ENCODE assay signal across 11 cellular contexts in the genomic region with DNA sequence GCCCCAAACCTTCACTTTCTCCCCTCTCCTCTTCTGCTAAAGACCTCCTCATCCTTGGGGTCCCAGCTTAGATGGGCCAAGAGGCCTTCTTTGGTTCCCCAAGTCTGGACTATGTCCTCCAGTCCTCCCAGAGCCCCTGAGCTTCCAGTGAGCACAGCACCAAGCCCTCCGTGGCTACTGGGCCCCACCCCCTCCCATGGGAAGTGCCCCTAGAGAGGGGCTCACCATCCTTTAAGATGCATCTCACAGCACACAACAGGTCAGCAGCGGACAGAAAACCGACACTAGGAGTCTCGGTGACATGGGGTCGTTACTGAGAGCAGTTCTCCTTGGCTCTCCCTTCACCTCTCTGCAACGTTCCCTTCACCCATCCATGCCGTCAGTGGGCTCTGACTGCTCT. TPM values are rescaled to one million over a fixed set of nuclear protein-coding genes. Genes with fewer than 3 reads are reported as not detected.
DNase-seq lines count a peak whose midpoint lies in the region; ATAC-seq and TF ChIP-seq lines count a peak whose summit lies in the region.
"Had no signal": no experiment of that assay in that cellular context is flagged by ENCODE, and none has a peak within 500 bp of the region (broad histone marks: within the 10 kb centered on the region; RNA-seq: fewer than 3 reads in every experiment).

No MANE protein-coding gene starts in this region.

- H3K9ac ChIP-seq in mesenchymal stem cell (ENCODE audit: low read length), result peak overlapping the region; percentile 93

- no peak for TF ChIP-seq EP300 in suprapubic skin (IDR thresholded peaks at IDR 0.05)

- H3K4ac ChIP-seq in mesenchymal stem cell (ENCODE audit: low read depth in 1 of 2, low read length in 2 of 2), result peak overlapping the region in 1 of 2 experiments; percentile 20

- H3K27me3 ChIP-seq in RWPE2 (ENCODE audit: insufficient read depth, poor library complexity, severe bottlenecking), result peaks cover 23% of the 10 kb centered on the region
- H3K27me3 ChIP-seq in mesenchymal stem cell (ENCODE audit: control insufficient read depth in 1 of 2, insufficient read depth in 1 of 2, low read length in 2 of 2), result no peaks in the 10 kb centered on the region
- peaks cover 15% of the 10 kb centered on the region for H3K27me3 ChIP-seq in suprapubic skin

- H3K4me1 ChIP-seq in RWPE2 (ENCODE audit: insufficient read depth, poor library complexity, severe bottlenecking), result no peaks in the 10 kb centered on the region
- H3K4me1 ChIP-seq in mesenchymal stem cell (ENCODE audit: control insufficient read depth, insufficient read depth, low read depth, low read length), result peaks cover 45% of the 10 kb centered on the region
- H3K4me1 ChIP-seq in suprapubic skin, result peaks cover 40% of the 10 kb centered on the region

- H2AK5ac ChIP-seq in mesenchymal stem cell (ENCODE audit: low read length, severe bottlenecking), result no peak overlapping the region

- H2BK120ac ChIP-seq in mesenchymal stem cell (ENCODE audit: low read depth, low read length), result no peak overlapping the region

- peak overlapping the region in 1 of 2 experiments; percentile 60 for H3K18ac ChIP-seq in mesenchymal stem cell (ENCODE audit: low read depth in 1 of 2, low read length in 2 of 2)

- no peak overlapping the region for H4K91ac ChIP-seq in mesenchymal stem cell (ENCODE audit: low read length)

- peak overlapping the region in 1 of 2 experiments; percentile 45 for H2BK12ac ChIP-seq in mesenchymal stem cell (ENCODE audit: low read length in 2 of 2)

- H3K4me3 ChIP-seq in RWPE2 (ENCODE audit: severe bottlenecking) (no peak overlapping the region), mesenchymal stem cell (ENCODE audit: insufficient read depth in 1 of 2, low read depth in 1 of 2, low read length in 2 of 2) (peak overlapping the region in 1 of 2 experiments; percentile 94), suprapubic skin (peak overlapping the region; percentile 63)

- TF ChIP-seq CTCF in RWPE2 (IDR thresholded peaks at IDR 0.05; ENCODE audit: poor library complexity, severe bottlenecking), result no peak
- no peak for TF ChIP-seq CTCF in suprapubic skin (IDR thresholded peaks at IDR 0.05)

- H3K14ac ChIP-seq in mesenchymal stem cell (ENCODE audit: low read length in 2 of 2), result no peak overlapping the region

- no peak overlapping the region for H3K4me2 ChIP-seq in mesenchymal stem cell (ENCODE audit: low read length, poor library complexity, severe bottlenecking)

- H2BK15ac ChIP-seq in mesenchymal stem cell (ENCODE audit: low read depth, poor library complexity, severe bottlenecking), result no peak overlapping the region

- DNase-seq in RWPE2 (ENCODE audit: low spot score) (peak; percentile 19), caudate nucleus (lab: John Stamatoyannopoulos, UW) (no peak), mesenchymal stem cell (no peak), suprapubic skin (ENCODE audit: low spot score in 2 of 2) (peak; percentile 44 to 48), UCSD-AML1 (lab: John Stamatoyannopoulos, UW; ENCODE audit: unreplicated experiment) (no peak)
- no peak for DNase-seq in NK-92 treated with Interleukin-12 subunit alpha and Interleukin-12 subunit beta, amount 100 ng/mL, for 24 hours (lab: John Stamatoyannopoulos, UW)
- DNase-seq: effector memory CD8-positive, alpha-beta T cell; NCI-H1105; T1000 had no signal

- H3K36me3 ChIP-seq in RWPE2 (ENCODE audit: low read depth) (no peaks in the 10 kb centered on the region), mesenchymal stem cell (ENCODE audit: control insufficient read depth in 1 of 2, insufficient read depth in 2 of 2, low read depth in 1 of 2, low read length in 2 of 2) (peaks cover 24 to 51% of the 10 kb centered on the region in 2 experiments), suprapubic skin (peaks cover 12% of the 10 kb centered on the region)

- H2BK5ac ChIP-seq in mesenchymal stem cell (ENCODE audit: low read depth, low read length, poor library complexity, severe bottlenecking), result no peak overlapping the region

- H4K8ac ChIP-seq in mesenchymal stem cell (ENCODE audit: low read length), result no peak overlapping the region

- no peak overlapping the region for H2AFZ ChIP-seq in mesenchymal stem cell (ENCODE audit: low read depth, low read length)

- no peak for ATAC-seq in RWPE2 (ENCODE audit: low read depth)
- ATAC-seq in GM21367 (IDR thresholded peaks at IDR 0.05; ENCODE audit: unreplicated experiment), result no peak
- ATAC-seq: effector memory CD8-positive, alpha-beta T cell had no signal

- peaks cover 2% of the 10 kb centered on the region for H3K79me1 ChIP-seq in mesenchymal stem cell (replicated peaks; ENCODE audit: low read length, poor library complexity, severe bottlenecking)

- TF ChIP-seq POLR2A in suprapubic skin (IDR thresholded peaks at IDR 0.05), result no peak

- H3K9me3 ChIP-seq in RWPE2 (ENCODE audit: severe bottlenecking) (no peaks in the 10 kb centered on the region), mesenchymal stem cell (ENCODE audit: control insufficient read depth, low read length) (no peaks in the 10 kb centered on the region), suprapubic skin (no peaks in the 10 kb centered on the region)

- 75% methylated on average over 7 of the region's 7 CpGs for WGBS in mesenchymal stem cell
- 78% methylated on average over 7 of the region's 7 CpGs for WGBS in suprapubic skin

- H3K23ac ChIP-seq in mesenchymal stem cell (ENCODE audit: low read length in 2 of 2), result peak overlapping the region in 1 of 2 experiments; percentile 19

- H3K27ac ChIP-seq in RWPE2 (ENCODE audit: poor library complexity, severe bottlenecking) (no peak overlapping the region), caudate nucleus (ENCODE audit: low read depth, low read length) (peak overlapping the region; percentile 26), mesenchymal stem cell (ENCODE audit: low read length, poor library complexity, severe bottlenecking) (no peak overlapping the region), suprapubic skin (peak overlapping the region; percentile 16)
- H3K27ac ChIP-seq: HL-60 had no signal

RNA-seq across cellular contexts. Expression of gene LRRC32, which starts 2.7 kb away (rescaled TPM):
- polyA plus RNA-seq in mesenchymal stem cell (2013, experiment 1 of 2), result 35.9 TPM
- polyA plus RNA-seq in mesenchymal stem cell (2013, experiment 2 of 2), result 36.0 TPM
- total RNA-seq in suprapubic skin, result 10 to 100 TPM; 10.4 to 23.2 (median 17.5) TPM

Comparison
In these comparisons a context has a peak if more than half of its experiments do, and no peak if none do; other contexts are left out.
1. DNase-seq: peak in RWPE2 (single experiment) and suprapubic skin (2 of 2); none in caudate nucleus (0 of 61), mesenchymal stem cell (single experiment), UCSD-AML1 (single experiment) and NK-92 treated with Interleukin-12 subunit alpha and Interleukin-12 subunit beta, amount 100 ng/mL, for 24 hours (single experiment).
2. H3K27ac ChIP-seq: peak in caudate nucleus (single experiment) and suprapubic skin (single experiment); none in RWPE2 (single experiment) and mesenchymal stem cell (single experiment).